ENCODE assay signal across 2 cellular contexts in genomic region chr9:120032639-120033038, GRCh38.
TF ChIP-seq lines count a peak whose summit lies in the region.

No MANE protein-coding gene starts in this region.

TF ChIP-seq in HepG2, 621 proteins besides CTCF, POLR2A, EP300 and RAD21:
- TF ChIP-seq NR1H2 (CRISPR knock-in tag; IDR thresholded peaks at IDR 0.05; ENCODE audit: borderline replicate concordance, low read depth), result no peak
- peak; percentile 89 for TF ChIP-seq ZBTB33 (CRISPR knock-in tag; IDR thresholded peaks at IDR 0.05)
TF ChIP-seq in HepG2: peak in this region for 1.

TF ChIP-seq in K562, 482 proteins besides CTCF, POLR2A, EP300 and RAD21:
- TF ChIP-seq ZFP91 (CRISPR knock-in tag; IDR thresholded peaks at IDR 0.05) (no peak), HES1 (IDR thresholded peaks at IDR 0.05; ENCODE audit: low read depth) (no peak), RNF219 (CRISPR knock-in tag; IDR thresholded peaks at IDR 0.05) (no peak), RBM34 (IDR thresholded peaks at IDR 0.05; ENCODE audit: borderline replicate concordance, insufficient read depth, low read length) (no peak), FOS (IDR thresholded peaks at IDR 0.05; ENCODE audit: extremely low read depth, insufficient read length) (no peak), SMC3 (conservative IDR thresholded peaks at IDR 0.05; ENCODE audit: insufficient read depth, low read depth, low read length) (0 out of 2 replicates have a peak, but pooled peaks have one; percentile 23)
